ENCODE assay signal across 17 cellular contexts in genomic region chr4:156111706-156112105, GRCh38.
DNase-seq lines count a peak whose midpoint lies in the region; ATAC-seq, FAIRE-seq and TF ChIP-seq lines count a peak whose summit lies in the region.
"Had no signal": no experiment of that assay in that cellular context is flagged by ENCODE, and none has a peak within 500 bp of the region (broad histone marks: within the 10 kb centered on the region; RNA-seq: fewer than 3 reads in every experiment).

No MANE protein-coding gene starts in this region.

- H2AFZ ChIP-seq in mammary epithelial cell (ENCODE audit: low read depth, low read length) (peak overlapping the region; percentile 25), neural cell (ENCODE audit: low read depth, low read length) (no peak overlapping the region)

- H3K9me2 ChIP-seq in neural cell (ENCODE audit: insufficient read depth, low read length), result no peaks in the 10 kb centered on the region

- H3K9me3 Mint-ChIP-seq in MCF 10A (ENCODE audit: unreplicated experiment), result no peaks in the 10 kb centered on the region

- FAIRE-seq in HTR-8/SVneo (lab: Jason Lieb, UNC), result no peak

- intact Hi-C loops in mammary epithelial cell (cut with micrococcal nuclease) (loop anchor here (2.0 to 5.0 kb wide), 3 partner anchors 59 to 366 kb away; no protein-coding TSS in a partner anchor), MCF 10A (cut with micrococcal nuclease) (loop anchor here (2.0 kb wide), 1 partner anchor 57 kb away; no protein-coding TSS in a partner anchor), body of pancreas (cut with DNase I) (no loop called here)

- BruUV-seq in mammary epithelial cell (replicated peaks; lab: Mats Ljungman, UMichigan), result no TSS peak
- BruUV-seq in MCF 10A (replicated peaks; lab: Mats Ljungman, UMichigan), result no TSS peak

- no peak overlapping the region for H3K4me3 ChIP-seq in mammary epithelial cell (replicated peaks in 1 of 3; ENCODE audit: insufficient read depth in 1 of 3, low read depth in 2 of 3, low read length in 3 of 3)
- no peak overlapping the region for H3K4me3 ChIP-seq in neural cell (ENCODE audit: low read length)
- H3K4me3 ChIP-seq in body of pancreas, result no peak overlapping the region

- ATAC-seq in body of pancreas (no peak), GM21515 (IDR thresholded peaks at IDR 0.05; ENCODE audit: unreplicated experiment) (no peak)
- ATAC-seq: HCT116 had no signal

- H3K9ac ChIP-seq in mammary epithelial cell (ENCODE audit: insufficient read depth, low read length) (no peak overlapping the region), neural cell (ENCODE audit: low read length) (no peak overlapping the region)

- H3K79me2 ChIP-seq in mammary epithelial cell (ENCODE audit: insufficient read depth, low read length), result no peaks in the 10 kb centered on the region
- H3K79me2 ChIP-seq in neural cell (replicated peaks; ENCODE audit: insufficient read depth, low read length), result no peaks in the 10 kb centered on the region

- no peak for TF ChIP-seq RAD21 in neural cell (conservative IDR thresholded peaks at IDR 0.05)

- 86% methylated on average over 5 of the region's 5 CpGs for WGBS in mammary epithelial cell (ENCODE audit: low coverage, missing lambda C conversion rate)
- 36% methylated on average over 5 of the region's 5 CpGs for WGBS in body of pancreas, 2 donors

- H4K20me1 ChIP-seq in mammary epithelial cell (ENCODE audit: insufficient read depth, low read length), result no peaks in the 10 kb centered on the region
- H4K20me1 ChIP-seq in neural cell (ENCODE audit: insufficient read depth), result no peaks in the 10 kb centered on the region

- POLR2A ChIA-PET in MCF 10A (lab: Yijun Ruan, JAX), result interaction anchor here (1.5 kb wide), 1 partner anchor 144 kb away, joined by 4 read pairs; no protein-coding TSS in a partner anchor

- H3K9me3 ChIP-seq in mammary epithelial cell (replicated peaks; ENCODE audit: insufficient read depth, low read length) (no peaks in the 10 kb centered on the region), neural cell (ENCODE audit: low read length) (no peaks in the 10 kb centered on the region), body of pancreas (no peaks in the 10 kb centered on the region)

- in situ Hi-C loops in mammary epithelial cell (cut with MboI; ENCODE audit: low sequenced_read_pairs in 2 of 2), result no loop called here

- TF ChIP-seq CTCF in mammary epithelial cell (conservative IDR thresholded peaks at IDR 0.05 in 1 of 2, IDR thresholded peaks at IDR 0.05 in 1 of 2; ENCODE audit: extremely low read depth in 1 of 2, insufficient read depth in 1 of 2, low read depth in 1 of 2, low read length in 2 of 2) (no peak), MCF 10A (IDR thresholded peaks at IDR 0.05; ENCODE audit: unreplicated experiment) (no peak), neural cell (IDR thresholded peaks at IDR 0.05; ENCODE audit: poor library complexity, severe bottlenecking) (no peak), body of pancreas (IDR thresholded peaks at IDR 0.05) (no peak)

- CTCF ChIA-PET in mammary epithelial cell (lab: Charles Lee; ENCODE audit: low non-redundant PET) (no interaction called here), MCF 10A (lab: Yijun Ruan, JAX) (interaction anchor here (0.6 to 4.9 kb wide), 6 partner anchors 19 to 1382 kb away, joined by 3 to 22 read pairs (median 3); no protein-coding TSS in a partner anchor)

- dilution Hi-C loops in mammary epithelial cell (cut with HindIII; ENCODE audit: low sequenced_read_pairs), result no loop called here

- H3K36me3 ChIP-seq in mammary epithelial cell (ENCODE audit: insufficient read depth, low read length) (no peaks in the 10 kb centered on the region), neural cell (ENCODE audit: insufficient read depth, low read length) (no peaks in the 10 kb centered on the region), body of pancreas (replicated peaks in 1 of 2; ENCODE audit: insufficient read depth in 1 of 2, low read depth in 2 of 2) (no peaks in the 10 kb centered on the region)

- no peak for TF ChIP-seq POLR2A in body of pancreas (IDR thresholded peaks at IDR 0.05)

- H3K4me3 Mint-ChIP-seq in MCF 10A (ENCODE audit: unreplicated experiment), result no peak overlapping the region
- H3K4me3 Mint-ChIP-seq: B cell had no signal

- no peaks in the 10 kb centered on the region for H3K27me3 ChIP-seq in mammary epithelial cell (ENCODE audit: insufficient read depth, low read length)
- no peaks in the 10 kb centered on the region for H3K27me3 ChIP-seq in neural cell (ENCODE audit: insufficient read depth, low read depth, low read length)
- H3K27me3 ChIP-seq in body of pancreas, result no peaks in the 10 kb centered on the region

- H3K27ac ChIP-seq in mammary epithelial cell (ENCODE audit: insufficient read depth, low read depth, low read length), result no peak overlapping the region
- peak overlapping the region; percentile 2 for H3K27ac ChIP-seq in neural cell (ENCODE audit: low read length)
- no peak overlapping the region for H3K27ac ChIP-seq in body of pancreas
- no peak overlapping the region for H3K27ac ChIP-seq in caudate nucleus (ENCODE audit: low read depth, low read length)

- no peak for DNase-seq in mammary epithelial cell
- DNase-seq in MCF 10A (ENCODE audit: unreplicated experiment), result no peak
- DNase-seq in iPS-NIHi11 (ENCODE audit: low spot score), result peak; percentile 7
- DNase-seq in body of pancreas, result no peak
- no peak for DNase-seq in HTR-8/SVneo (ENCODE audit: insufficient read length, low spot score)
- DNase-seq in caudate nucleus (lab: John Stamatoyannopoulos, UW), result no peak
- DNase-seq: 8988T, DMS79 treated with DMSO at 0.1 percent for 48 hours, NCI-H1105 treated with DMSO at 0.1 percent for 48 hours, NCI-H1694, NCI-H2081 treated with DMSO at 0.1 percent for 48 hours, NCI-H510A, NCI-H748 treated with DMSO at 0.1 percent for 48 hours had no signal

- H3K36me3 Mint-ChIP-seq in MCF 10A (ENCODE audit: insufficient read depth, unreplicated experiment), result no peaks in the 10 kb centered on the region

- no peak for TF ChIP-seq EP300 in neural cell (conservative IDR thresholded peaks at IDR 0.05; ENCODE audit: poor library complexity, severe bottlenecking)

- H3K4me1 Mint-ChIP-seq in MCF 10A (ENCODE audit: insufficient read depth, unreplicated experiment), result peaks cover 21% of the 10 kb centered on the region
- H3K4me1 Mint-ChIP-seq: B cell had no signal

- H3K27ac Mint-ChIP-seq in MCF 10A (ENCODE audit: low read depth, unreplicated experiment), result no peak overlapping the region
- H3K27ac Mint-ChIP-seq: B cell had no signal

- H3K27me3 Mint-ChIP-seq in MCF 10A (ENCODE audit: insufficient read depth, unreplicated experiment), result no peaks in the 10 kb centered on the region
- H3K27me3 Mint-ChIP-seq: B cell had no signal

- H3K4me2 ChIP-seq in mammary epithelial cell (ENCODE audit: insufficient read depth, low read depth, low read length) (no peak overlapping the region), neural cell (ENCODE audit: low read length) (no peak overlapping the region)

- H3K4me1 ChIP-seq in mammary epithelial cell (ENCODE audit: insufficient read depth, low read length) (peaks cover 32% of the 10 kb centered on the region), body of pancreas (no peaks in the 10 kb centered on the region)

- peaks cover 4% of the 10 kb centered on the region for H3F3A ChIP-seq in neural cell (ENCODE audit: insufficient read depth, low read length, poor library complexity, severe bottlenecking)

TF ChIP-seq in neural cell, 6 proteins besides CTCF, POLR2A, EP300 and RAD21:
- TF ChIP-seq SMC3 (conservative IDR thresholded peaks at IDR 0.05; ENCODE audit: poor library complexity) (no peak), REST (IDR thresholded peaks at IDR 0.05; ENCODE audit: borderline replicate concordance) (no peak), EZH2 (IDR thresholded peaks at IDR 0.05; ENCODE audit: borderline replicate concordance, insufficient read depth, low read length, poor library complexity, severe bottlenecking) (no peak), MXI1 (conservative IDR thresholded peaks at IDR 0.05; ENCODE audit: poor library complexity, severe bottlenecking) (no peak), POLR2AphosphoS5 (IDR thresholded peaks at IDR 0.05) (no peak)
